ENCODE assay signal across 9 cellular contexts in the genomic region with DNA sequence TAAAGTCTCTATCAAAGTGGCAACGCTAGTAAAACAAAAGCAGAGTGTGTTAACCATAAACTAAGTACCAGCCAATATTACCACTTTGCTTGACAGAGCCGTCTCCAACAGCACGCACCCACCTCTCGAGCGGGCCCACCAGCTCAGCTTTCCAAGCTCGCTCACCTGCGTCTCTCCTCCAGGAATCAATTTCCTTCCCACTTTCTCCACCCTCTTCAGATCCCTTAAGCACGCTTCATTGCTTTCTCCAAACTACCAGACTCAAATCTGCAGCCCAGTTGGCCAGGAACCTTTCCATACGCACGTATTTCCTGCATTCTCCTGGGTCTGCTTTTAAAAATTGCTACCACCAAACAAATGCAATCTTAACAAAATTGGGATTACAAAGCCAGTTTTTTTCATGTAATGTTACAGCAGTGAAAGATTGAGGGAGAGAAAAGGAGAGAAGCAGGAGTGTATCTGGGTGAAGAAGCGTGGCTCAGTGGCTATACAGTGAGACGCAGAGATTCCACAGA. TPM values are rescaled to one million over a fixed set of nuclear protein-coding genes. Genes with fewer than 3 reads are reported as not detected.
A peak's percentile ranks its signal among the peaks of the same experiment; 100 is the strongest.
DNase-seq lines count a peak whose midpoint lies in the region; ATAC-seq and TF ChIP-seq lines count a peak whose summit lies in the region.
"Had no signal": no experiment of that assay in that cellular context is flagged by ENCODE, and none has a peak within 500 bp of the region (broad histone marks: within the 10 kb centered on the region; RNA-seq: fewer than 3 reads in every experiment).

No MANE protein-coding gene starts in this region.

- H3K36me3 ChIP-seq in Panc1 (ENCODE audit: control insufficient read depth, insufficient read depth, low read length), result no peaks in the 10 kb centered on the region
- no peaks in the 10 kb centered on the region for H3K36me3 ChIP-seq in esophagus squamous epithelium
- H3K36me3 ChIP-seq in prostate gland, result no peaks in the 10 kb centered on the region
- no peaks in the 10 kb centered on the region for H3K36me3 ChIP-seq in adrenal gland (replicated peaks in 1 of 2)

- H3K36me3 Mint-ChIP-seq in Calu3 (ENCODE audit: insufficient read depth, unreplicated experiment), result peaks cover 20% of the 10 kb centered on the region

- in situ Hi-C loops in Panc1 (cut with HindIII; ENCODE audit: low pct_unique_long_range_greater_than_20kb, low sequenced_read_pairs), result no loop called here

- H3K4me3 ChIP-seq in Panc1 (ENCODE audit: low read depth in 2 of 2, low read length in 2 of 2) (peak overlapping the region; percentile 48 to 53), esophagus squamous epithelium (peak overlapping the region in 3 of 4 donors; percentile 57 to 74 (median 64)), prostate gland (peak overlapping the region; percentile 66 to 72), adrenal gland (peak overlapping the region in 1 of 4 donors; percentile 67)

- ATAC-seq in Panc1 (no peak), GM19023 (IDR thresholded peaks at IDR 0.05; ENCODE audit: unreplicated experiment) (no peak)

- intact Hi-C loops in Calu3 (cut with micrococcal nuclease; ENCODE audit: unreplicated experiment), result loop anchor here (5.0 to 10.0 kb wide), 3 partner anchors 218 to 398 kb away; no protein-coding TSS in a partner anchor
- intact Hi-C loops in Panc1 (cut with micrococcal nuclease; ENCODE audit: unreplicated experiment), result loop anchor here (10.0 kb wide), 1 partner anchor 700 kb away; no protein-coding TSS in a partner anchor
- intact Hi-C loops in esophagus squamous epithelium (cut with DNase I), result no loop called here
- intact Hi-C loops in prostate gland (cut with DNase I), result loop anchor here (5.0 to 10.0 kb wide), 5 partner anchors 240 to 698 kb away; no protein-coding TSS in a partner anchor
- intact Hi-C loops in adrenal gland (cut with DNase I), result no loop called here

- H3K4me1 Mint-ChIP-seq in Calu3 (ENCODE audit: low read depth, unreplicated experiment), result peaks cover 10% of the 10 kb centered on the region

- POLR2A ChIA-PET in Panc1 (lab: Charles Lee), result no interaction called here

- H3K4me1 ChIP-seq in Panc1 (ENCODE audit: control insufficient read depth, insufficient read depth, low read length) (peaks cover 3% of the 10 kb centered on the region; the same call in 1 of the 2 replicates), esophagus squamous epithelium (peaks cover 5 to 32% (median 11%) of the 10 kb centered on the region in 3 donors), prostate gland (replicated peaks) (no peaks in the 10 kb centered on the region), adrenal gland (replicated peaks in 1 of 2) (peaks cover 14 to 26% of the 10 kb centered on the region in 2 donors)

- WGBS in esophagus squamous epithelium, 2 donors, result 23 to 46% methylated on average over 12 of the region's 12 CpGs
- WGBS in prostate gland, result 19% methylated on average over 12 of the region's 12 CpGs
- 38 to 45% (median 40%) methylated on average over 12 of the region's 12 CpGs for WGBS in adrenal gland, 4 donors

- H3K27me3 ChIP-seq in Panc1 (ENCODE audit: control insufficient read depth, insufficient read depth, low read length) (peaks cover 2% of the 10 kb centered on the region; the same call in 1 of the 2 replicates), esophagus squamous epithelium (peaks cover 0 to 48% (median 0%) of the 10 kb centered on the region in 4 donors), prostate gland (replicated peaks; ENCODE audit: insufficient read depth) (no peaks in the 10 kb centered on the region), adrenal gland (peaks cover 6% of the 10 kb centered on the region)

- H3K27ac ChIP-seq in Panc1 (ENCODE audit: low read length) (no peak overlapping the region), esophagus squamous epithelium (peak overlapping the region in 2 of 4 donors; percentile 59 to 69), prostate gland (peak overlapping the region in 1 of 2 donors; percentile 80), adrenal gland (peak overlapping the region in 1 of 5 donors; percentile 51)

- DNase-seq in Calu3 (no peak), Panc1 (ENCODE audit: low read depth, low spot score) (no peak), esophagus squamous epithelium (lab: John Stamatoyannopoulos, UW) (no peak), prostate gland (ENCODE audit: low spot score) (no peak), adrenal gland (no peak), activated T-cell treated with anti-CD3 and anti-CD28 coated beads for 4 hours (no peak), COLO668 (lab: John Stamatoyannopoulos, UW; ENCODE audit: unreplicated experiment) (no peak)
- DNase-seq: effector CD8-positive, alpha-beta T cell had no signal

- TF ChIP-seq CTCF in Calu3 (IDR thresholded peaks at IDR 0.05; ENCODE audit: unreplicated experiment) (no peak), Panc1 (IDR thresholded peaks at IDR 0.05) (no peak), esophagus squamous epithelium (IDR thresholded peaks at IDR 0.05) (no peak), prostate gland (IDR thresholded peaks at IDR 0.05) (no peak), adrenal gland (IDR thresholded peaks at IDR 0.05) (no peak)

- no TSS peak for BruUV-seq in Calu3 (replicated peaks; lab: Mats Ljungman, UMichigan)
- BruUV-seq in Panc1 (replicated peaks; lab: Mats Ljungman, UMichigan), result no TSS peak

- no peaks in the 10 kb centered on the region for H3K27me3 Mint-ChIP-seq in Calu3 (ENCODE audit: unreplicated experiment)

- TF ChIP-seq POLR2A in esophagus squamous epithelium (IDR thresholded peaks at IDR 0.05), result no peak
- TF ChIP-seq POLR2A in prostate gland (IDR thresholded peaks at IDR 0.05), result no peak
- no peak for TF ChIP-seq POLR2A in adrenal gland (IDR thresholded peaks at IDR 0.05)

- H3K4me3 Mint-ChIP-seq in Calu3 (ENCODE audit: low read depth, unreplicated experiment), result peak overlapping the region; percentile 85

- H3K9me3 Mint-ChIP-seq in Calu3 (ENCODE audit: low read depth, unreplicated experiment), result no peaks in the 10 kb centered on the region

- no peaks in the 10 kb centered on the region for H3K9me3 ChIP-seq in Panc1 (ENCODE audit: control insufficient read depth, insufficient read depth, low read depth, low read length)
- H3K9me3 ChIP-seq in esophagus squamous epithelium, result no peaks in the 10 kb centered on the region
- no peaks in the 10 kb centered on the region for H3K9me3 ChIP-seq in prostate gland
- H3K9me3 ChIP-seq in adrenal gland (replicated peaks in 1 of 3), result no peaks in the 10 kb centered on the region

- H3K27ac Mint-ChIP-seq in Calu3 (ENCODE audit: unreplicated experiment), result no peak overlapping the region

- CTCF ChIA-PET in Calu3 (lab: Charles Lee) (interaction anchor here (0.5 to 1.0 kb wide), 2 partner anchors 8 to 101 kb away, joined by 3 read pairs; no protein-coding TSS in a partner anchor), Panc1 (lab: Charles Lee) (no interaction called here)

RNA-seq across cellular contexts. Expression of gene ENOX1, which starts 1.5 kb away (rescaled TPM):
- total RNA-seq in Calu3 (2022) (1.2 and 1.5 TPM in 2 replicates), Panc1 (2021; ENCODE audit: unreplicated experiment) (0.23 TPM), esophagus squamous epithelium (under 1 TPM in 2 of 4 donors, not detected in 2; 0.48 to 0.76 TPM), prostate gland (1 to 10 TPM; 4.5 to 5.3 TPM), adrenal gland (1 to 10 TPM in 6 of 8 donors, under 1 TPM in 2; 0.25 to 3.6 (median 1.7) TPM)
- polyA plus RNA-seq in Panc1 (2012; ENCODE audit: insufficient read length), result 0.22 TPM
- 1 to 10 TPM in 2 of 3 donors, under 1 TPM in 1; 0.81 to 1.6 (median 1.5) TPM for polyA plus RNA-seq in adrenal gland

Comparison
In these comparisons a context has a peak if more than half of its experiments do, and no peak if none do; other contexts are left out.
1. intact Hi-C loops: an anchor here in Calu3 (5.0 to 10.0 kb wide), Panc1 (10.0 kb wide) and prostate gland (5.0 to 10.0 kb wide); none called in esophagus squamous epithelium and adrenal gland.